27 cellular contexts compared by ENCODE assay signal in genomic region chr3:6438031-6438430, GRCh38.
"Had no signal": no experiment of that assay in that cellular context is flagged by ENCODE, and none has a peak within 500 bp of the region (broad histone marks: within the 10 kb centered on the region; RNA-seq: fewer than 3 reads in every experiment).

No MANE protein-coding gene starts in this region.

- FAIRE-seq: endometrium, islet of Langerhans, keratinocyte had no signal

- H3K36me3 Mint-ChIP-seq: mesothelial cell of epicardium; naive thymus-derived CD4-positive, alpha-beta T cell had no signal

- H3K27ac Mint-ChIP-seq: dendritic cell treated with granulocyte-macrophage colony-stimulating factor and Interleukin-4, amounts not matched to agents 40 ng/mL and 50 ng/mL, for 4 days; effector memory CD8-positive, alpha-beta T cell; endodermal cell; mesothelial cell of epicardium; naive thymus-derived CD4-positive, alpha-beta T cell had no signal

- H3K27ac ChIP-seq: colonic mucosa, epithelial cell of prostate, esophagus squamous epithelium, gastrocnemius medialis, heart right ventricle, left lung, lower lobe of right lung had no signal

- H3K4me3 ChIP-seq: colonic mucosa, esophagus squamous epithelium, gastrocnemius medialis, heart right ventricle, left lung, lower lobe of right lung had no signal

- H3K36me3 ChIP-seq: colonic mucosa, esophagus squamous epithelium, gastrocnemius medialis, heart right ventricle, left lung, lower lobe of right lung had no signal

- H3K4me1 Mint-ChIP-seq: endodermal cell; naive thymus-derived CD4-positive, alpha-beta T cell had no signal

- ATAC-seq: effector memory CD8-positive, alpha-beta T cell; esophagus mucosa; gastrocnemius medialis; heart right ventricle; left cardiac atrium; left lung; left ventricle myocardium superior; lower lobe of right lung; naive thymus-derived CD4-positive, alpha-beta T cell had no signal

- H3K4me1 ChIP-seq: colonic mucosa, esophagus squamous epithelium, gastrocnemius medialis, heart right ventricle, left lung, lower lobe of right lung had no signal

- H3K4me3 Mint-ChIP-seq: dendritic cell treated with granulocyte-macrophage colony-stimulating factor and Interleukin-4, amounts not matched to agents 40 ng/mL and 50 ng/mL, for 4 days; effector memory CD8-positive, alpha-beta T cell; endodermal cell; mesothelial cell of epicardium; naive thymus-derived CD4-positive, alpha-beta T cell had no signal

- H3K27me3 Mint-ChIP-seq: dendritic cell treated with granulocyte-macrophage colony-stimulating factor and Interleukin-4, amounts not matched to agents 40 ng/mL and 50 ng/mL, for 4 days; effector memory CD8-positive, alpha-beta T cell; naive thymus-derived CD4-positive, alpha-beta T cell had no signal

- H3K27me3 ChIP-seq: colonic mucosa, esophagus squamous epithelium, gastrocnemius medialis, heart right ventricle, left lung had no signal

- H3K9me3 Mint-ChIP-seq: endodermal cell had no signal

- DNase-seq: colonic mucosa; cortex of kidney; effector CD8-positive, alpha-beta T cell; effector memory CD8-positive, alpha-beta T cell; endodermal cell; erythroblast; esophagus squamous epithelium; foreskin fibroblast; foreskin melanocyte; gastrocnemius medialis; glutamatergic neuron; head of caudate nucleus; heart right ventricle; hippocampal formation; left cardiac atrium; left lung; left ventricle myocardium superior; lower lobe of right lung; mesenchymal stem cell; naive thymus-derived CD4-positive, alpha-beta T cell had no signal

- H3K9me3 ChIP-seq: colonic mucosa, esophagus squamous epithelium, gastrocnemius medialis, heart right ventricle, lower lobe of right lung had no signal
